In the genomic region with DNA sequence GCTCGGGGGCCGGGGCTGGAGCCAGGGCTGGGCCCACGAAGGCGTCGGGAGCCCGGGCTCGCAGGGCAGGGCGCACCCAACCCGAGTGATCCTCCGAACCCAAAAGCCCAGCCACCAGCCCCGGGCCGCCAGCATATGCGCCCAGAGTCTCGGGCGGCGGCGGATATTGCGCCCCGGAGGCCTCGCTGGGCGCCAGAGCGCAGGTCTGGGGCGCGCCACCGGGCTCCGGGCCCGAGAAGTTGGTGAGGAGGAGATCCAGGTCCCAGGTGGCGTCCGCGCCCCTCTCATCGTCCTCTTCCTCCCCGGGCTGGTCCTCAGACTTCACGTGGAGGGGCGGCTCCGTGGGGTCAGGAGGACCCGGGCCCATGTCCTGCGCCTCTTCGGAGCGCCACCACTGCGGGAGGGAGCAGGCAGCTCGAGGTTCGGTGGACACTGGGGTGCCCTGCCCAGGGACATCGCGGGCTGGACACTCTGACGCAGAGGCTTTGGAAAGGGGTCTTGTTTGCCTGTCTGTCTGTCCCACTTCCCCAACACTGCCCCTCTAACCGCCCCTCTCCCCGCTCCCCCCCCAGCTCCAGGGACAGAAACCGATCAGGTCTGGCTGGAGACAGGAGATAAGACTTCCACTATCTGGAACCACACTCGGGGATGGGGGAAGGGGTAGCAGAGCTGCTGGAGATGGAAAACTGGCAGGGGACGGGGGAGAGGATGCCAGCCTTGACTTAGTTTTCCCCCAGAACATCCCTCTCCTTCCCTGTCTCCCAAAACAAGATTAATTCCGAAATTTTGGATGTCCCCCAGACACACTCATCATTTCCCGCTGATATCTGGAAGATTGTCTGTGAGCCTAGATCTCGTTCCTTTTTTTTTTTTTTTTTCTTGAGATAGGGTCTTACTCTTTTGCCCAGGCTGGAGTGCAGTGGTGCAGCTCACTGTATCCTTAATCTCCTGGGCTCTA, we compare ENCODE assay signal across 1 cellular context.
TF ChIP-seq lines count a peak whose summit lies in the region.

No MANE protein-coding gene starts in this region.

TF ChIP-seq in neural cell, 6 proteins besides CTCF, POLR2A, EP300 and RAD21 (continued from another document):
- no peak for TF ChIP-seq SMC3 (conservative IDR thresholded peaks at IDR 0.05; ENCODE audit: poor library complexity)
